In genomic region chr16:19884611-19885455, GRCh38 we compare ENCODE assay signal across 8 cellular contexts. TPM values are rescaled to one million over a fixed set of nuclear protein-coding genes. Genes with fewer than 3 reads are reported as not detected.
A peak's percentile ranks its signal among the peaks of the same experiment; 100 is the strongest.
DNase-seq lines count a peak whose midpoint lies in the region; ATAC-seq, FAIRE-seq and TF ChIP-seq lines count a peak whose summit lies in the region.

GPRC5B (minus strand) TSS chr16:19884848; CDS start chr16:19872845, 12,003 bp downstream.

- peaks cover 23% of the 10 kb centered on the region for H3K4me1 ChIP-seq in A673 (ENCODE audit: insufficient read depth, low read length, poor library complexity, severe bottlenecking)
- peaks cover 0 to 3% of the 10 kb centered on the region in 2 experiments; a peak in 1 of 4 replicates for H3K4me1 ChIP-seq in SK-N-SH (ENCODE audit: control insufficient read depth in 1 of 2, insufficient read depth in 2 of 2, low read depth in 1 of 2, low read length in 1 of 2)
- H3K4me1 ChIP-seq in right cardiac atrium (ENCODE audit: control insufficient read depth, insufficient read depth, low read length), result peaks cover 2% of the 10 kb centered on the region

- H3K27ac Mint-ChIP-seq in progenitor cell of endocrine pancreas, result peak within 1 kb of the TSS; percentile 35

- WGBS in SK-N-SH (ENCODE audit: low lambda C conversion rate), result 90% methylated on average over 7 of the region's 85 CpGs
- WGBS in right cardiac atrium, result 2% methylated on average over 85 of the region's 85 CpGs

- peaks cover 21% of the 10 kb centered on the region for H3K27me3 Mint-ChIP-seq in progenitor cell of endocrine pancreas

- H3K9me3 ChIP-seq in A673 (ENCODE audit: low read depth, low read length, poor library complexity, severe bottlenecking) (no peaks in the 10 kb centered on the region), SK-N-SH (no peaks in the 10 kb centered on the region), right cardiac atrium (ENCODE audit: control insufficient read depth, low read length) (no peaks in the 10 kb centered on the region)

- peak within 1 kb of the TSS; percentile 79 for H2AFZ ChIP-seq in SK-N-SH (ENCODE audit: low read depth)

- POLR2A ChIA-PET in A673 (lab: Charles Lee; ENCODE audit: low non-redundant PET), result no interaction called here
- POLR2A ChIA-PET in SK-N-SH (lab: Yijun Ruan, JAX), result interaction anchor here (0.6 to 1.5 kb wide), 4 partner anchors 166 to 330 kb away, joined by 3 to 7 read pairs (median 4); partner anchors contain the start of genes IQCK and KNOP1

- no peaks in the 10 kb centered on the region for H3F3A ChIP-seq in SK-N-SH (replicated peaks; ENCODE audit: insufficient read depth)

- peak within 1 kb of the TSS; percentile 48 for H3K4me3 ChIP-seq in A673 (ENCODE audit: low read depth, low read length, poor library complexity, severe bottlenecking)
- peak within 1 kb of the TSS; percentile 59 to 64 for H3K4me3 ChIP-seq in SK-N-SH (ENCODE audit: low read depth in 2 of 2, low read length in 1 of 2)
- H3K4me3 ChIP-seq in right cardiac atrium (ENCODE audit: low read length), result peak within 1 kb of the TSS; percentile 71

- H3K4me2 ChIP-seq in SK-N-SH, result peak within 1 kb of the TSS; percentile 90

- DNase-seq in A673 (ENCODE audit: low spot score), result peak; percentile 48
- DNase-seq in H54 (ENCODE audit: insufficient read length, low spot score), result peak; percentile 58
- peak; percentile 91 for DNase-seq in SK-N-SH
- peak; percentile 60 to 86 (median 86) for DNase-seq in right cardiac atrium
- DNase-seq in progenitor cell of endocrine pancreas (ENCODE audit: low spot score, unreplicated experiment), result peak; percentile 48

- peaks cover 3% of the 10 kb centered on the region for H3K36me3 Mint-ChIP-seq in progenitor cell of endocrine pancreas (ENCODE audit: insufficient read depth)

- H3K9ac ChIP-seq in SK-N-SH, result no peak within 1 kb of the TSS

- H3K36me3 ChIP-seq in A673 (ENCODE audit: insufficient read depth, low read length, poor library complexity, severe bottlenecking), result no peaks in the 10 kb centered on the region
- H3K36me3 ChIP-seq in SK-N-SH (replicated peaks in 1 of 2; ENCODE audit: control insufficient read depth in 1 of 2, insufficient read depth in 2 of 2, low read length in 1 of 2), result no peaks in the 10 kb centered on the region

- no peaks in the 10 kb centered on the region for H3K9me3 Mint-ChIP-seq in progenitor cell of endocrine pancreas (ENCODE audit: low read depth)

- H3K27me3 ChIP-seq in A673 (replicated peaks; ENCODE audit: insufficient read depth, low read depth, low read length, poor library complexity) (peaks cover 11% of the 10 kb centered on the region), SK-N-SH (ENCODE audit: insufficient read depth) (no peaks in the 10 kb centered on the region), right cardiac atrium (ENCODE audit: control insufficient read depth, insufficient read depth) (no peaks in the 10 kb centered on the region)

- TF ChIP-seq CTCF in A673 (conservative IDR thresholded peaks at IDR 0.05; ENCODE audit: low read depth, low read length), result no peak; the same call in 1 of the 2 replicates
- peak; percentile 35 for TF ChIP-seq CTCF in SK-N-SH (IDR thresholded peaks at IDR 0.05)
- TF ChIP-seq CTCF in progenitor cell of endocrine pancreas (IDR thresholded peaks at IDR 0.05; ENCODE audit: unreplicated experiment), result peak; percentile 28

- CTCF ChIA-PET in A673 (lab: Charles Lee) (interaction anchor here (1.0 to 1.8 kb wide), 3 partner anchors 283 to 301 kb away, joined by 3 to 13 read pairs (median 6); no protein-coding TSS in a partner anchor), SK-N-SH (lab: Yijun Ruan, JAX) (interaction anchor here (0.6 to 4.5 kb wide), 17 partner anchors 11 to 959 kb away, joined by 3 to 87 read pairs (median 4); partner anchors contain the start of genes IQCK, KNOP1 and SMG1)

- no peaks in the 10 kb centered on the region for H3K79me2 ChIP-seq in SK-N-SH (ENCODE audit: insufficient read depth)

- intact Hi-C loops in A673 (cut with micrococcal nuclease; ENCODE audit: unreplicated experiment) (loop anchor here (10.0 kb wide), 1 partner anchor 500 kb away; no protein-coding TSS in a partner anchor), right cardiac atrium (cut with DNase I) (loop anchor here in 2 of 4 donors (5.0 kb wide), 4 partner anchors 43 to 328 kb away; partner anchors contain the start of genes IQCK (in 2 of the 2), KNOP1 (in 2 of the 2) and VPS35L (in 2 of the 2))

- no peak for FAIRE-seq in H54 (lab: Jason Lieb, UNC)

- TF ChIP-seq EP300 in SK-N-SH (IDR thresholded peaks at IDR 0.05; ENCODE audit: borderline replicate concordance in 1 of 2, low read depth in 1 of 2, low read length in 1 of 2), result no peak

- TF ChIP-seq POLR2A in H54 (IDR thresholded peaks at IDR 0.05; ENCODE audit: low read depth, low read length), result no peak

- H3K27ac ChIP-seq in A673 (ENCODE audit: low read depth, low read length, poor library complexity, severe bottlenecking), result no peak within 1 kb of the TSS
- H3K27ac ChIP-seq in SK-N-SH (ENCODE audit: low read depth in 2 of 2, low read length in 1 of 2), result no peak within 1 kb of the TSS
- peak within 1 kb of the TSS; percentile 99 for H3K27ac ChIP-seq in angular gyrus (ENCODE audit: low read depth, low read length)
- H3K27ac ChIP-seq in right cardiac atrium (ENCODE audit: low read length), result peak within 1 kb of the TSS; percentile 50

- H4K20me1 ChIP-seq in SK-N-SH (ENCODE audit: insufficient read depth), result no peaks in the 10 kb centered on the region

- BruUV-seq in A673 (replicated peaks; lab: Mats Ljungman, UMichigan), result no TSS peak

- H3K9me2 ChIP-seq in SK-N-SH, result no peaks in the 10 kb centered on the region

- TF ChIP-seq RAD21 in SK-N-SH (IDR thresholded peaks at IDR 0.05; ENCODE audit: low read length), result peak; percentile 10; the same call in 1 of the 2 replicates

- peak within 1 kb of the TSS; percentile 84 for H3K4me3 Mint-ChIP-seq in progenitor cell of endocrine pancreas (ENCODE audit: low read depth)

- H3K4me1 Mint-ChIP-seq in progenitor cell of endocrine pancreas (ENCODE audit: low read depth), result peaks cover 14% of the 10 kb centered on the region

- ATAC-seq in right cardiac atrium (peak; percentile 58 to 67), HG03442 (IDR thresholded peaks at IDR 0.05; ENCODE audit: unreplicated experiment) (no peak), GM18858 (IDR thresholded peaks at IDR 0.05; ENCODE audit: unreplicated experiment) (no peak)

TF ChIP-seq in SK-N-SH, 30 proteins besides CTCF, POLR2A, EP300 and RAD21:
- no peak for TF ChIP-seq MEF2A (IDR thresholded peaks at IDR 0.05; ENCODE audit: borderline replicate concordance, low read depth)
- TF ChIP-seq ZBTB33 (IDR thresholded peaks at IDR 0.05; ENCODE audit: borderline replicate concordance, low read depth), result no peak

RNA-seq across cellular contexts. Expression of gene GPRC5B, which starts in this region (rescaled TPM):
- 4.0 and 6.9 TPM in 2 replicates for total RNA-seq in A673 (2021)
- 1.1 TPM in 2 replicates for polyA plus RNA-seq in SK-N-SH (2012; rRNA removed)
- polyA plus RNA-seq in SK-N-SH (2012; cell fraction: cytosol; rRNA removed), result 1.0 and 1.1 TPM in 2 replicates
- polyA plus RNA-seq in SK-N-SH (2012; cell fraction: nucleus; rRNA removed), result 1.0 and 1.3 TPM in 2 replicates
- 10 to 100 TPM; 56.4 to 86.8 (median 84.5) TPM for total RNA-seq in right cardiac atrium
- 70.6 TPM for polyA plus RNA-seq in right cardiac atrium
- 40.6 and 44.3 TPM in 2 replicates for total RNA-seq in progenitor cell of endocrine pancreas

Comparison
In these comparisons a context has a peak if more than half of its experiments do, and no peak if none do; other contexts are left out.
1. RNA of gene GPRC5B (polyA plus RNA-seq): 70.6 TPM in right cardiac atrium (single experiment); 1.0 to 1.3 TPM in SK-N-SH; every median in the first group is over 10 times any median in the second.
2. H3K27ac ChIP-seq: peak in angular gyrus (single experiment) and right cardiac atrium (single experiment); none in A673 (single experiment) and SK-N-SH (0 of 2).
3. ATAC-seq: peak in right cardiac atrium (2 of 2); none in HG03442 (single experiment) and GM18858 (single experiment).
4. Peak in every context shown above with its lines, with median percentiles within 50 percentile points of each other: DNase-seq and H3K4me3 ChIP-seq.